1 cellular context compared by ENCODE assay signal in genomic region chr18:773980-774624, GRCh38.
TF ChIP-seq lines count a peak whose summit lies in the region.

No MANE protein-coding gene starts in this region.

TF ChIP-seq in K562, 482 proteins besides CTCF, POLR2A, EP300 and RAD21 (continued from another document and continues in another):
- TF ChIP-seq ZNF398 (CRISPR knock-in tag; IDR thresholded peaks at IDR 0.05) (no peak), MAZ (CRISPR knock-in tag; conservative IDR thresholded peaks at IDR 0.05 in 1 of 2, IDR thresholded peaks at IDR 0.05 in 1 of 2) (no peak), MECOM (CRISPR knock-in tag; IDR thresholded peaks at IDR 0.05) (no peak), CBFA2T2 (conservative IDR thresholded peaks at IDR 0.05) (peak; percentile 83), ZNF146 (CRISPR knock-in tag; IDR thresholded peaks at IDR 0.05; ENCODE audit: unreplicated experiment) (no peak), ZNF395 (CRISPR knock-in tag; IDR thresholded peaks at IDR 0.05) (no peak), ATF1 (CRISPR knock-in tag; IDR thresholded peaks at IDR 0.05) (no peak), ATF1 (tag; IDR thresholded peaks at IDR 0.05) (no peak), HOXB6 (CRISPR knock-in tag; IDR thresholded peaks at IDR 0.05; ENCODE audit: borderline replicate concordance) (no peak), EZH2 (IDR thresholded peaks at IDR 0.05; ENCODE audit: borderline replicate concordance, low read depth, low read length) (no peak), PATZ1 (CRISPR knock-in tag; IDR thresholded peaks at IDR 0.05; ENCODE audit: borderline replicate concordance) (no peak), HDAC8 (tag; IDR thresholded peaks at IDR 0.05) (no peak), ZNF133 (CRISPR knock-in tag; IDR thresholded peaks at IDR 0.05) (no peak), TCFL5 (CRISPR knock-in tag; conservative IDR thresholded peaks at IDR 0.05) (no peak), TEAD1 (CRISPR knock-in tag; IDR thresholded peaks at IDR 0.05) (no peak), TCF3 (CRISPR knock-in tag; IDR thresholded peaks at IDR 0.05) (peak; percentile 92), KDM1A (IDR thresholded peaks at IDR 0.05) (peak in 1 of 2 experiments; percentile 23; a peak in 1 of 4 replicates), YBX1 (IDR thresholded peaks at IDR 0.05) (no peak), U2AF2 (optimal IDR thresholded peaks at IDR 0.05; ENCODE audit: low read depth, low read length) (no peak), ZNF584 (CRISPR knock-in tag; IDR thresholded peaks at IDR 0.05; ENCODE audit: low read depth) (no peak), POLR3G (IDR thresholded peaks at IDR 0.05; ENCODE audit: extremely low read depth, insufficient read length, insufficient replicate concordance) (no peak), SIN3A (IDR thresholded peaks at IDR 0.05; ENCODE audit: borderline replicate concordance in 2 of 2, control insufficient read depth in 1 of 2, low read depth in 2 of 2, low read length in 2 of 2) (no peak), SETDB1 (IDR thresholded peaks at IDR 0.05; ENCODE audit: low read length) (no peak), KLF16 (IDR thresholded peaks at IDR 0.05) (peak; percentile 33; the same call in 1 of the 2 replicates), TRIM24 (IDR thresholded peaks at IDR 0.05) (peak; percentile 39 to 78; a peak in 3 of 4 replicates), CC2D1A (IDR thresholded peaks at IDR 0.05) (peak; percentile 85), CBFB (CRISPR knock-in tag; IDR thresholded peaks at IDR 0.05) (no peak), ZNF124 (CRISPR knock-in tag; IDR thresholded peaks at IDR 0.05) (no peak), STAT5B (CRISPR knock-in tag; IDR thresholded peaks at IDR 0.05) (no peak), RBM15 (IDR thresholded peaks at IDR 0.05; ENCODE audit: insufficient read depth, low read length) (no peak), ZNF609 (CRISPR knock-in tag; IDR thresholded peaks at IDR 0.05; ENCODE audit: borderline replicate concordance) (no peak), RNF2 (IDR thresholded peaks at IDR 0.05) (no peak), NCOA2 (IDR thresholded peaks at IDR 0.05; ENCODE audit: partially characterized antibody in 2 of 2) (no peak), SRSF3 (IDR thresholded peaks at IDR 0.05; ENCODE audit: insufficient read depth, low read length) (no peak), ZNF79 (CRISPR knock-in tag; IDR thresholded peaks at IDR 0.05; ENCODE audit: low read depth) (no peak), ZNF785 (CRISPR knock-in tag; IDR thresholded peaks at IDR 0.05) (no peak), CEBPG (CRISPR knock-in tag; IDR thresholded peaks at IDR 0.05) (peak; percentile 23; the same call in 1 of the 2 replicates), CEBPG (tag; conservative IDR thresholded peaks at IDR 0.05 in 1 of 2, IDR thresholded peaks at IDR 0.05 in 1 of 2) (no peak), PKNOX1 (IDR thresholded peaks at IDR 0.05) (0 out of 2 replicates have a peak, but pooled peaks have one; percentile 13), RERE (CRISPR knock-in tag; IDR thresholded peaks at IDR 0.05; ENCODE audit: borderline replicate concordance) (no peak), ZNF518B (CRISPR knock-in tag; IDR thresholded peaks at IDR 0.05) (no peak), GTF2F1 (IDR thresholded peaks at IDR 0.05; ENCODE audit: low read depth, low read length) (no peak), KLF10 (CRISPR knock-in tag; IDR thresholded peaks at IDR 0.05) (no peak), ZNF175 (CRISPR knock-in tag; IDR thresholded peaks at IDR 0.05; ENCODE audit: low read depth) (no peak)
